In the genomic region with DNA sequence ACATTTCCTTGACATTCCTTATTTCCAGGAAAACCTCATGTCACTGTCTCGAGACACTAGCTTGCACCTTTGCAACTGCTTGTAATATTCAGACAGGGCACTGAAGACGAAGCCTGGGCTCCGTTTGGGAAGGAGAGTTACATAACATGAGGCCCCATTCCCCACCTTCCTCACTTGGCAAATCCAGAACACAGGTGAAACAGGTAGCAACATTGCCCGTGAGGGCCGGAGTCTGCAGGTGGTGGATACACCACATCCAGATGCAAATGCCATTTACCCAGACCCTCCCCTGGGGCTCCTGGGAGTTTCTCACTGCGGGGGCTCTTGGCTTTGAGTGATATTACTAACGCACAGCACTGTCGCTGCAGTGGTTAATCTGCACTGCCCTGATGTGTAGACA, we compare ENCODE assay signal across 25 cellular contexts.
"Had no signal": no experiment of that assay in that cellular context is flagged by ENCODE, and none has a peak within 500 bp of the region (broad histone marks: within the 10 kb centered on the region; RNA-seq: fewer than 3 reads in every experiment).

No MANE protein-coding gene starts in this region.

- H3K27ac Mint-ChIP-seq: activated CD4-positive, alpha-beta memory T cell treated with anti-CD3 and anti-CD28 coated beads, Interleukin-2, amount 10 ng/mL, durations not matched to agents 7 days and 5 days; activated CD4-positive, alpha-beta T cell treated with anti-CD3 and anti-CD28 coated beads, Interleukin-2, amount 10 ng/mL, durations not matched to agents 24 days and 14 days; activated naive CD4-positive, alpha-beta T cell treated with anti-CD3 and anti-CD28 coated beads, Interleukin-2, amount 50 U/mL, for 72 hours; activated T-helper 1 cell treated with anti-CD3 and anti-CD28 coated beads, Interleukin-12 subunit alpha, Interleukin-12 subunit beta, Interleukin-2, Interleukin-4 antibody, amounts not matched to agents 30 ng/mL and 10 ng/mL and 1 ng/mL, durations not matched to agents 14 hours and 24 hours and 36 hours; effector memory CD8-positive, alpha-beta T cell; naive thymus-derived CD4-positive, alpha-beta T cell; neural progenitor cell; stimulated activated naive B cell treated with anti-CD40 and anti-IgM and Interleukin-4, amounts not matched to agents 10 μg/mL and 1 μg/mL and 100 μg/mL, for 72 hours; T-cell; T-helper 2 cell treated with Interferon-gamma antibody and Interleukin-4, amounts not matched to agents 5 μg/mL and 100 μg/mL, for 36 hours had no signal

- H3K27me3 Mint-ChIP-seq: activated CD4-positive, alpha-beta memory T cell treated with anti-CD3 and anti-CD28 coated beads, Interleukin-2, amount 10 ng/mL, durations not matched to agents 7 days and 5 days; activated CD4-positive, alpha-beta T cell treated with anti-CD3 and anti-CD28 coated beads, Interleukin-2, amount 10 ng/mL, durations not matched to agents 24 days and 14 days; brain; stimulated activated naive B cell treated with anti-CD40 and anti-IgM and Interleukin-4, amounts not matched to agents 10 μg/mL and 1 μg/mL and 100 μg/mL, for 72 hours had no signal

- H3K4me3 Mint-ChIP-seq: activated CD4-positive, alpha-beta memory T cell treated with anti-CD3 and anti-CD28 coated beads, Interleukin-2, amount 10 ng/mL, durations not matched to agents 7 days and 5 days; activated CD4-positive, alpha-beta T cell treated with anti-CD3 and anti-CD28 coated beads, Interleukin-2, amount 10 ng/mL, durations not matched to agents 24 days and 14 days; activated T-helper 1 cell treated with anti-CD3 and anti-CD28 coated beads, Interleukin-12 subunit alpha, Interleukin-12 subunit beta, Interleukin-2, Interleukin-4 antibody, amounts not matched to agents 30 ng/mL and 10 ng/mL and 1 ng/mL, durations not matched to agents 14 hours and 24 hours and 36 hours; brain; effector memory CD8-positive, alpha-beta T cell; naive thymus-derived CD4-positive, alpha-beta T cell; neural progenitor cell; stimulated activated naive B cell treated with anti-CD40 and anti-IgM and Interleukin-4, amounts not matched to agents 10 μg/mL and 1 μg/mL and 100 μg/mL, for 72 hours; T-cell; T-helper 2 cell treated with Interferon-gamma antibody and Interleukin-4, amounts not matched to agents 5 μg/mL and 100 μg/mL, for 36 hours had no signal

- FAIRE-seq: colon had no signal

- H3K4me1 Mint-ChIP-seq: activated CD4-positive, alpha-beta memory T cell treated with anti-CD3 and anti-CD28 coated beads, Interleukin-2, amount 10 ng/mL, durations not matched to agents 7 days and 5 days; activated CD4-positive, alpha-beta T cell treated with anti-CD3 and anti-CD28 coated beads, Interleukin-2, amount 10 ng/mL, durations not matched to agents 24 days and 14 days; naive thymus-derived CD4-positive, alpha-beta T cell; stimulated activated naive B cell treated with anti-CD40 and anti-IgM and Interleukin-4, amounts not matched to agents 10 μg/mL and 1 μg/mL and 100 μg/mL, for 72 hours; T-cell had no signal

- H3K36me3 Mint-ChIP-seq: activated naive CD4-positive, alpha-beta T cell treated with anti-CD3 and anti-CD28 coated beads, Interleukin-2, amount 50 U/mL, for 72 hours; naive thymus-derived CD4-positive, alpha-beta T cell; neural progenitor cell; stimulated activated naive B cell treated with anti-CD40 and anti-IgM and Interleukin-4, amounts not matched to agents 10 μg/mL and 1 μg/mL and 100 μg/mL, for 72 hours; T-cell had no signal

- ATAC-seq: activated CD4-positive, CD25-positive, alpha-beta regulatory T cell treated with anti-CD3 and anti-CD28 coated beads, Interleukin-2, amount 50 U/mL, for 24 hours; activated naive CD4-positive, alpha-beta T cell treated with anti-CD3 and anti-CD28 coated beads, Interleukin-2, amount 50 U/mL, for 72 hours; effector memory CD8-positive, alpha-beta T cell; gastrocnemius medialis; left cardiac atrium; lower lobe of right lung; naive thymus-derived CD4-positive, alpha-beta T cell; stimulated activated naive B cell treated with anti-CD40 and anti-IgM and Interleukin-4, amounts not matched to agents 10 μg/mL and 1 μg/mL and 100 μg/mL, for 72 hours; T-cell had no signal

- H3K9me3 Mint-ChIP-seq: activated naive CD4-positive, alpha-beta T cell treated with anti-CD3 and anti-CD28 coated beads, Interleukin-2, amount 50 U/mL, for 72 hours had no signal

- H3K4me3 ChIP-seq: esophagus squamous epithelium, gastrocnemius medialis, lower lobe of right lung, neural progenitor cell, prostate gland, testis, upper lobe of left lung had no signal

- H3K36me3 ChIP-seq: esophagus squamous epithelium, gastrocnemius medialis, lower lobe of right lung, neural progenitor cell, prostate gland, upper lobe of left lung had no signal

- DNase-seq: activated CD4-positive, alpha-beta memory T cell treated with anti-CD3 and anti-CD28 coated beads, Interleukin-2, amount 10 ng/mL, durations not matched to agents 7 days and 5 days; activated CD4-positive, alpha-beta T cell treated with anti-CD3 and anti-CD28 coated beads, Interleukin-2, amount 10 ng/mL, durations not matched to agents 24 days and 14 days; central memory CD4-positive, alpha-beta T cell; effector memory CD8-positive, alpha-beta T cell; esophagus squamous epithelium; gastrocnemius medialis; hypothalamus; left cardiac atrium; lower lobe of right lung; mesendoderm; naive thymus-derived CD4-positive, alpha-beta T cell; stimulated activated CD4-positive, alpha-beta T cell treated with anti-CD3 and anti-CD28 coated beads, Interleukin-2, amount 100 ng/mL, for 24 hours; stimulated activated naive B cell treated with anti-CD40 and anti-IgM and Interleukin-4, amounts not matched to agents 10 μg/mL and 1 μg/mL and 100 μg/mL, for 72 hours; testis had no signal

- H3K9me3 ChIP-seq: esophagus squamous epithelium, gastrocnemius medialis, lower lobe of right lung, prostate gland, testis, upper lobe of left lung had no signal

- H3K4me1 ChIP-seq: gastrocnemius medialis, lower lobe of right lung, neural progenitor cell, prostate gland, testis, upper lobe of left lung had no signal

- H3K27me3 ChIP-seq: esophagus squamous epithelium, neural progenitor cell, testis, upper lobe of left lung had no signal

- H3K27ac ChIP-seq: esophagus squamous epithelium, gastrocnemius medialis, lower lobe of right lung, neural progenitor cell, prostate gland, testis, upper lobe of left lung, VCaP had no signal
